ENCODE assay signal across 12 cellular contexts in genomic region chr4:99028187-99028586, GRCh38. TPM values are rescaled to one million over a fixed set of nuclear protein-coding genes. Genes with fewer than 3 reads are reported as not detected.
DNase-seq lines count a peak whose midpoint lies in the region; ATAC-seq and TF ChIP-seq lines count a peak whose summit lies in the region.
"Had no signal": no experiment of that assay in that cellular context is flagged by ENCODE, and none has a peak within 500 bp of the region (broad histone marks: within the 10 kb centered on the region; RNA-seq: fewer than 3 reads in every experiment).

No MANE protein-coding gene starts in this region.

- no peak overlapping the region for H3K4me3 ChIP-seq in adipocyte (ENCODE audit: low read length)
- no peak overlapping the region for H3K4me3 ChIP-seq in tibial nerve
- H3K4me3 ChIP-seq: K562 had no signal

- H3K9me3 Mint-ChIP-seq in HFFc6 (no peaks in the 10 kb centered on the region), nephron (no peaks in the 10 kb centered on the region)
- H3K9me3 Mint-ChIP-seq: activated naive CD4-positive, alpha-beta T cell treated with anti-CD3 and anti-CD28 coated beads for 36 hours; naive thymus-derived CD4-positive, alpha-beta T cell; stimulated activated naive CD8-positive, alpha-beta T cell treated with anti-CD3 and anti-CD28 coated beads, Interleukin-15, Interleukin-2, amounts not matched to agents 100 ng/mL and 50 ng/mL, for 24 hours had no signal

- H3K36me3 Mint-ChIP-seq in HFFc6 (ENCODE audit: low read depth) = peaks cover 10% of the 10 kb centered on the region
- H3K36me3 Mint-ChIP-seq in nephron (ENCODE audit: low read depth) = peaks cover 16% of the 10 kb centered on the region

- no peak overlapping the region for H3K9ac ChIP-seq in adipocyte (ENCODE audit: low read length)

- no peak for TF ChIP-seq EP300 in tibial nerve (IDR thresholded peaks at IDR 0.05)

- H3K4me3 Mint-ChIP-seq in HFFc6 (no peak overlapping the region), nephron (no peak overlapping the region)
- H3K4me3 Mint-ChIP-seq: activated naive CD4-positive, alpha-beta T cell treated with anti-CD3 and anti-CD28 coated beads for 36 hours; stimulated activated naive CD8-positive, alpha-beta T cell treated with anti-CD3 and anti-CD28 coated beads, Interleukin-15, Interleukin-2, amounts not matched to agents 100 ng/mL and 50 ng/mL, for 24 hours had no signal

- TF ChIP-seq CTCF in HFFc6 (IDR thresholded peaks at IDR 0.05) = no peak
- TF ChIP-seq CTCF in nephron (IDR thresholded peaks at IDR 0.05; ENCODE audit: unreplicated experiment in 3 of 3) = no peak
- no peak for TF ChIP-seq CTCF in tibial nerve (IDR thresholded peaks at IDR 0.05)

- DNase-seq in HFFc6 (peak; percentile 58), adipocyte (ENCODE audit: low read depth) (peak; percentile 22), tibial nerve (ENCODE audit: low spot score in 2 of 2) (no peak), cortex of kidney (lab: John Stamatoyannopoulos, UW) (no peak)
- DNase-seq in effector CD8-positive, alpha-beta T cell (lab: John Stamatoyannopoulos, UW) = no peak
- DNase-seq: activated naive CD4-positive, alpha-beta T cell treated with anti-CD3 and anti-CD28 coated beads for 36 hours; naive thymus-derived CD4-positive, alpha-beta T cell; NCI-H2081 had no signal

- H3K4me1 ChIP-seq in adipocyte (ENCODE audit: control insufficient read depth, insufficient read depth, low read length) (peaks cover 14% of the 10 kb centered on the region), tibial nerve (peaks cover 0 to 17% (median 0%) of the 10 kb centered on the region in 4 donors)

- H3K4me1 Mint-ChIP-seq in HFFc6 (ENCODE audit: low read depth) (peaks cover 60% of the 10 kb centered on the region), nephron (peaks cover 6% of the 10 kb centered on the region)

- no peaks in the 10 kb centered on the region for H3K27me3 ChIP-seq in adipocyte (replicated peaks; ENCODE audit: control insufficient read depth, insufficient read depth, low read length)
- no peaks in the 10 kb centered on the region for H3K27me3 ChIP-seq in tibial nerve

- TF ChIP-seq POLR2A in tibial nerve (IDR thresholded peaks at IDR 0.05) = no peak

- H3K27ac Mint-ChIP-seq in HFFc6 = peak overlapping the region; percentile 69
- peak overlapping the region in 2 of 3 experiments; percentile 24 to 52 for H3K27ac Mint-ChIP-seq in nephron
- H3K27ac Mint-ChIP-seq: activated naive CD4-positive, alpha-beta T cell treated with anti-CD3 and anti-CD28 coated beads for 36 hours; stimulated activated naive CD8-positive, alpha-beta T cell treated with anti-CD3 and anti-CD28 coated beads, Interleukin-15, Interleukin-2, amounts not matched to agents 100 ng/mL and 50 ng/mL, for 24 hours had no signal

- no peak overlapping the region for H3K27ac ChIP-seq in tibial nerve

- ATAC-seq in GM18511 (IDR thresholded peaks at IDR 0.05; ENCODE audit: unreplicated experiment) = peak; percentile 64
- ATAC-seq: K562; naive thymus-derived CD4-positive, alpha-beta T cell had no signal

- no peaks in the 10 kb centered on the region for H3K27me3 Mint-ChIP-seq in HFFc6 (ENCODE audit: insufficient read depth)
- H3K27me3 Mint-ChIP-seq in nephron (ENCODE audit: low read depth) = no peaks in the 10 kb centered on the region
- H3K27me3 Mint-ChIP-seq: naive thymus-derived CD4-positive, alpha-beta T cell; stimulated activated naive CD8-positive, alpha-beta T cell treated with anti-CD3 and anti-CD28 coated beads, Interleukin-15, Interleukin-2, amounts not matched to agents 100 ng/mL and 50 ng/mL, for 24 hours had no signal

- H3K9me3 ChIP-seq in adipocyte (ENCODE audit: control insufficient read depth, low read length) (no peaks in the 10 kb centered on the region), tibial nerve (no peaks in the 10 kb centered on the region)

- H3K36me3 ChIP-seq in adipocyte (ENCODE audit: control insufficient read depth, insufficient read depth, low read length, severe bottlenecking) (peaks cover 4% of the 10 kb centered on the region), tibial nerve (no peaks in the 10 kb centered on the region)

RNA-seq across cellular contexts. Expression of gene METAP1, which starts 32.7 kb away (rescaled TPM):
- 10 to 100 TPM; 49.0 to 61.4 (median 56.1) TPM for total RNA-seq in HFFc6 (2021; fragmentation: NEBNext Ultra II Directional; extraction: Animal tissue kit (Norgen Biotek cat#: 25700))
- 10 to 100 TPM; 16.4 to 32.1 (median 20.0) TPM for total RNA-seq in tibial nerve

Comparison
In these comparisons a context has a peak if more than half of its experiments do, and no peak if none do; other contexts are left out.
1. DNase-seq: peak in HFFc6 (single experiment) and adipocyte (single experiment); none in tibial nerve (0 of 2), effector CD8-positive, alpha-beta T cell (single experiment) and cortex of kidney (single experiment).